In the genomic region with DNA sequence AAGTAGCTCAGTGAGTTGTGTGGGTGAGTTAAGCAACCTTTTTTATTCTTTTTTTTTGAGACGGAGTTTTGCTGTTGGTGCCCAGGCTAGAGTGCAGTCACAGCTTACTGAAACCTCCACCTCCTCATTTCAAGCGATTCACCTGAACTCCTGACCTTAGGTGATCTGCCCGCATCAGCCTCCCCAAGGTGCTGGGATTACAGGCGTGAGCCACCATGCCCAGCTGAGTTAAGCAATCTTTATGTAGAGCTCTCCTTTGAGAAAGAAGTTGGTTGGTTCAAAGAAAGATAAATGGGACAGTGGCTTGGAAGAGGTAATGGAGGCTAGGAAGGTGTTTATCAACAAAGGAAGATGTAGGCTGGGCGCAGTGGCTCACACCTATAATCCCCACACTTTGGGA, we compare ENCODE assay signal across 12 cellular contexts. TPM values are rescaled to one million over a fixed set of nuclear protein-coding genes. Genes with fewer than 3 reads are reported as not detected.
DNase-seq lines count a peak whose midpoint lies in the region; ATAC-seq, FAIRE-seq and TF ChIP-seq lines count a peak whose summit lies in the region.
"Had no signal": no experiment of that assay in that cellular context is flagged by ENCODE, and none has a peak within 500 bp of the region (broad histone marks: within the 10 kb centered on the region; RNA-seq: fewer than 3 reads in every experiment).

No MANE protein-coding gene starts in this region.

- no peak overlapping the region for H3K56ac ChIP-seq in H1 (replicated peaks; ENCODE audit: insufficient read length, low read depth, low read length)

- no TSS peak for BruUV-seq in PC-3 (replicated peaks; lab: Mats Ljungman, UMichigan)

- WGBS in H1 (ENCODE audit: extremely low coverage in 1 of 2, insufficient coverage in 1 of 2, insufficient read length in 1 of 2, insufficient replicate concordance in 2 of 2, low coverage in 1 of 2, low lambda C conversion rate in 2 of 2, missing lambda C conversion rate in 1 of 2), 2 experiments, result 65% methylated on average over 5 of the region's 5 CpGs; no CpG with 5 or more reads in 1 of the 2 experiments

- no peak overlapping the region for H2AK5ac ChIP-seq in H1 (ENCODE audit: low read depth, low read length)

- no peaks in the 10 kb centered on the region for H3K9me3 Mint-ChIP-seq in nephron
- no peaks in the 10 kb centered on the region for H3K9me3 Mint-ChIP-seq in CD4-positive, alpha-beta T cell

- H3K27me3 ChIP-seq in PC-3 (ENCODE audit: low read length) (no peaks in the 10 kb centered on the region), H1 (replicated peaks in 1 of 4; ENCODE audit: control insufficient read depth in 3 of 4, extremely low read depth in 1 of 4, insufficient read depth in 3 of 4, low read length in 3 of 4) (no peaks in the 10 kb centered on the region)
- H3K27me3 ChIP-seq in CD4-positive, alpha-beta T cell (ENCODE audit: control insufficient read depth, insufficient read depth, low read length), result no peaks in the 10 kb centered on the region

- H3K27ac ChIP-seq in PC-3 (ENCODE audit: low read length) (no peak overlapping the region), H1 (ENCODE audit: low read depth, low read length) (no peak overlapping the region)
- H3K27ac ChIP-seq in CD4-positive, alpha-beta T cell (ENCODE audit: low read depth, low read length), result no peak overlapping the region

- no peak overlapping the region for H3K18ac ChIP-seq in H1 (ENCODE audit: extremely low read depth, low read length)

- H3K4ac ChIP-seq in H1 (replicated peaks; ENCODE audit: insufficient read length, low read depth, low read length), result no peak overlapping the region

- H4K20me1 ChIP-seq in PC-3 (ENCODE audit: low read length), result 0 out of 2 replicates have a peak, but pooled peaks cover 13% of the 10 kb centered on the region
- H4K20me1 ChIP-seq in H1 (replicated peaks in 1 of 2; ENCODE audit: control insufficient read depth in 1 of 2, insufficient read depth in 2 of 2, low read length in 2 of 2), result peaks cover 31 to 35% of the 10 kb centered on the region in 2 experiments

- no peaks in the 10 kb centered on the region for H3K27me3 Mint-ChIP-seq in nephron (ENCODE audit: low read depth)
- no peaks in the 10 kb centered on the region for H3K27me3 Mint-ChIP-seq in CD4-positive, alpha-beta T cell

- H3K23ac ChIP-seq in H1 (ENCODE audit: insufficient read length), result no peak overlapping the region

- peak overlapping the region; percentile 14 to 57 (median 42) for H3K27ac Mint-ChIP-seq in nephron
- no peak overlapping the region for H3K27ac Mint-ChIP-seq in CD4-positive, alpha-beta T cell

- H3K9me3 ChIP-seq in PC-3 (ENCODE audit: low read length) (no peaks in the 10 kb centered on the region), H1 (ENCODE audit: insufficient read depth in 2 of 2, low read depth in 1 of 2, low read length in 1 of 2) (no peaks in the 10 kb centered on the region)
- no peaks in the 10 kb centered on the region for H3K9me3 ChIP-seq in CD4-positive, alpha-beta T cell (ENCODE audit: control insufficient read depth, low read length)

- H3K14ac ChIP-seq in H1 (ENCODE audit: insufficient read length), result no peak overlapping the region

- H3K4me1 ChIP-seq in PC-3 (ENCODE audit: insufficient read depth, low read length) (peaks cover 13% of the 10 kb centered on the region), H1 (replicated peaks in 1 of 4; ENCODE audit: control insufficient read depth in 3 of 4, insufficient read depth in 4 of 4, low read length in 3 of 4) (peaks cover 5 to 11% (median 8%) of the 10 kb centered on the region in 4 experiments)

- H3K9ac ChIP-seq in PC-3 (ENCODE audit: low read length) (no peak overlapping the region), H1 (replicated peaks in 1 of 4; ENCODE audit: extremely low read depth in 1 of 4, low read depth in 3 of 4, low read length in 3 of 4) (no peak overlapping the region)

- H3K36me3 Mint-ChIP-seq in nephron (ENCODE audit: low read depth), result peaks cover 26% of the 10 kb centered on the region
- H3K36me3 Mint-ChIP-seq in CD4-positive, alpha-beta T cell (ENCODE audit: low read depth), result peaks cover 41% of the 10 kb centered on the region

- no peak overlapping the region for H4K8ac ChIP-seq in H1 (ENCODE audit: extremely low read depth, insufficient read depth, low read length)

- no peak overlapping the region for H2BK5ac ChIP-seq in H1 (ENCODE audit: low read depth, low read length)

- H2AFZ ChIP-seq in PC-3 (ENCODE audit: low read length), result no peak overlapping the region
- H2AFZ ChIP-seq in H1 (ENCODE audit: low read length), result no peak overlapping the region

- H3K79me2 ChIP-seq in PC-3 (ENCODE audit: low read length) (peaks cover 62% of the 10 kb centered on the region), H1 (ENCODE audit: control insufficient read depth in 1 of 2, insufficient read depth in 2 of 2, low read length in 2 of 2) (peaks cover 51 to 82% of the 10 kb centered on the region in 2 experiments)

- H2BK20ac ChIP-seq in H1 (ENCODE audit: low read length), result no peak overlapping the region

- POLR2A ChIA-PET in PC-3 (lab: Charles Lee; ENCODE audit: unreplicated experiment), result no interaction called here
- POLR2A ChIA-PET in H1 (lab: Charles Lee; ENCODE audit: partially characterized antibody), result no interaction called here
- POLR2A ChIA-PET in CD4-positive, alpha-beta T cell (lab: Charles Lee), result interaction anchor here (0.7 kb wide), 1 partner anchor 37 kb away, joined by 3 read pairs; no protein-coding TSS in a partner anchor

- no peaks in the 10 kb centered on the region for H3K9me2 ChIP-seq in PC-3 (replicated peaks; ENCODE audit: low read length)

- H3K79me1 ChIP-seq in H1 (ENCODE audit: low read depth, low read length), result no peaks in the 10 kb centered on the region; the same call in 1 of the 2 replicates

- peak overlapping the region; percentile 91 for H3K4me3 ChIP-seq in GM12865 (ENCODE audit: low read depth, low read length)
- H3K4me3 ChIP-seq in PC-3 (ENCODE audit: low read length), result no peak overlapping the region
- H3K4me3 ChIP-seq in H1 (ENCODE audit: extremely low read depth in 1 of 4, insufficient read depth in 2 of 4, low read depth in 3 of 4, low read length in 4 of 4), result peak overlapping the region; percentile 16 to 97 (median 94); a peak in 6 of 8 replicates

- intact Hi-C loops in PC-3 (cut with micrococcal nuclease), result no loop called here
- intact Hi-C loops in CD4-positive, alpha-beta T cell (cut with DNase I, micrococcal nuclease), result loop anchor here in 1 of 2 experiments (2.0 kb wide), 1 partner anchor 126 kb away; no protein-coding TSS in a partner anchor

- H3K4me2 ChIP-seq in PC-3 (ENCODE audit: low read length) (peak overlapping the region; percentile 12; the same call in 1 of the 2 replicates), H1 (ENCODE audit: insufficient read depth in 1 of 2, low read depth in 2 of 2, low read length in 2 of 2) (peak overlapping the region; percentile 88 to 90)

- TF ChIP-seq EP300 in H1 (IDR thresholded peaks at IDR 0.05; ENCODE audit: borderline replicate concordance in 1 of 2, low read depth in 2 of 2, low read length in 2 of 2), result no peak

- no peak for DNase-seq in GM12865 (ENCODE audit: low read depth)
- no peak for DNase-seq in PC-3
- DNase-seq in H1 (ENCODE audit: low read depth in 1 of 2, low spot score in 2 of 2), result no peak
- no peak for DNase-seq in SKM-1 treated with dmso at 0.1 percent for 144 hours (lab: John Stamatoyannopoulos, UW; ENCODE audit: unreplicated experiment)
- DNase-seq in CD4-positive, alpha-beta T cell, result no peak
- DNase-seq in NCI-H2029 (lab: John Stamatoyannopoulos, UW), result no peak
- no peak for DNase-seq in UCSD-AML1 (lab: John Stamatoyannopoulos, UW; ENCODE audit: unreplicated experiment)
- DNase-seq: cerebellar nuclear complex, GOT3, NCI-H1436 treated with DMSO at 0.1 percent for 48 hours, RPMI8226 had no signal

- H3F3A ChIP-seq in PC-3 (ENCODE audit: low read length, unreplicated experiment), result no peaks in the 10 kb centered on the region

- peaks cover 41% of the 10 kb centered on the region for H3K4me1 Mint-ChIP-seq in nephron
- H3K4me1 Mint-ChIP-seq in CD4-positive, alpha-beta T cell (ENCODE audit: low read depth), result peaks cover 35% of the 10 kb centered on the region

- no peak for FAIRE-seq in H1 (lab: Jason Lieb, UNC)

- CTCF ChIA-PET in PC-3 (lab: Charles Lee), result interaction anchor here (0.7 kb wide), 1 partner anchor 12 kb away, joined by 4 read pairs; no protein-coding TSS in a partner anchor
- CTCF ChIA-PET in H1 (lab: Charles Lee; ENCODE audit: partially characterized antibody), result interaction anchor here (0.6 to 3.2 kb wide), 5 partner anchors 14 to 199 kb away, joined by 3 to 10 read pairs (median 8); no protein-coding TSS in a partner anchor
- CTCF ChIA-PET in CD4-positive, alpha-beta T cell (lab: Charles Lee), result no interaction called here

- TF ChIP-seq CTCF in GM12865 (IDR thresholded peaks at IDR 0.05; ENCODE audit: insufficient read depth, low read depth, low read length, missing control alignments), result no peak
- no peak for TF ChIP-seq CTCF in PC-3 (conservative IDR thresholded peaks at IDR 0.05; ENCODE audit: low read depth, low read length)
- TF ChIP-seq CTCF in H1 (IDR thresholded peaks at IDR 0.05; ENCODE audit: control extremely low read depth in 1 of 3, insufficient read depth in 1 of 3, low read depth in 1 of 3, low read length in 3 of 3), result no peak
- TF ChIP-seq CTCF in nephron (IDR thresholded peaks at IDR 0.05; ENCODE audit: unreplicated experiment in 3 of 3), result no peak
- no peak for TF ChIP-seq CTCF in CD4-positive, alpha-beta T cell (IDR thresholded peaks at IDR 0.05)

- peaks cover 3% of the 10 kb centered on the region for H3K23me2 ChIP-seq in H1 (ENCODE audit: low read depth, low read length)

- ATAC-seq in PC-3, result no peak
- ATAC-seq in CD4-positive, alpha-beta T cell (ENCODE audit: poor library complexity), result no peak

- TF ChIP-seq RAD21 in H1 (IDR thresholded peaks at IDR 0.05 in 1 of 2, conservative IDR thresholded peaks at IDR 0.05 in 1 of 2; ENCODE audit: low read depth in 2 of 2, low read length in 2 of 2), result no peak

- H2BK12ac ChIP-seq in H1 (ENCODE audit: low read depth, low read length), result no peak overlapping the region

- no peak overlapping the region for H4K5ac ChIP-seq in H1 (ENCODE audit: insufficient read length, low read depth, low read length)

- H3K36me3 ChIP-seq in PC-3 (ENCODE audit: low read depth, low read length) (peaks cover 21% of the 10 kb centered on the region), H1 (ENCODE audit: control insufficient read depth in 2 of 4, insufficient read depth in 4 of 4, low read length in 3 of 4) (peaks cover 0 to 51% (median 12%) of the 10 kb centered on the region in 4 experiments; a peak in 5 of 8 replicates)

- H2BK15ac ChIP-seq in H1 (ENCODE audit: low read length), result no peak overlapping the region

- TF ChIP-seq POLR2A in H1 (IDR thresholded peaks at IDR 0.05; ENCODE audit: control extremely low read depth in 1 of 2, low read depth in 2 of 2, low read length in 2 of 2), result no peak

- peak overlapping the region; percentile 73 to 75 (median 74) for H3K4me3 Mint-ChIP-seq in nephron
- H3K4me3 Mint-ChIP-seq in CD4-positive, alpha-beta T cell, result no peak overlapping the region

- no peak overlapping the region for H2BK120ac ChIP-seq in H1 (replicated peaks; ENCODE audit: low read depth, low read length)

- H4K91ac ChIP-seq in H1 (replicated peaks; ENCODE audit: insufficient read length, low read length), result no peak overlapping the region

RNA-seq across cellular contexts. Expression of a gene that starts 3.2 kb away (rescaled TPM):
- total RNA-seq in PC-3 (2014; rRNA removed), result 30.5 and 37.6 TPM in 2 replicates
- total RNA-seq in H1 (2021; fragmentation: NEBNext Ultra II Directional; extraction: Animal tissue kit (Norgen Biotek cat#: 25700)), result 105 and 109 TPM in 2 replicates
- 50.6 and 79.8 TPM in 2 replicates for polyA plus RNA-seq in H1 (2011; rRNA removed)
- 73.4 TPM for polyA plus RNA-seq in H1 (2011; cell fraction: cytosol; rRNA removed)
- 25.7 TPM for polyA plus RNA-seq in H1 (2011; cell fraction: nucleus; rRNA removed)
- 39.1 to 77.9 TPM (median 42.7 TPM) in 4 replicates for polyA plus RNA-seq in H1 (2012, experiment 1 of 2)
- polyA plus RNA-seq in H1 (2012, experiment 2 of 2), result 11.6 TPM
- polyA plus RNA-seq in H1 (2013, experiment 1 of 2), result 238 TPM
- 309 TPM for polyA plus RNA-seq in H1 (2013, experiment 2 of 2)
- polyA minus RNA-seq in H1 (2011; rRNA and poly(A)+ RNA removed), result 40.2 and 47.0 TPM in 2 replicates
- polyA minus RNA-seq in H1 (2011; cell fraction: cytosol; rRNA and poly(A)+ RNA removed), result 51.2 TPM
- 29.2 TPM for polyA minus RNA-seq in H1 (2011; cell fraction: nucleus; rRNA and poly(A)+ RNA removed)
- 10 to 100 TPM; 13.3 to 15.1 TPM for total RNA-seq in CD4-positive, alpha-beta T cell

RNA-seq across cellular contexts. Expression of a gene that starts 48.1 kb away (rescaled TPM):
- 15.4 and 15.5 TPM in 2 replicates for total RNA-seq in PC-3 (2014; rRNA removed)
- total RNA-seq in H1 (2021; fragmentation: NEBNext Ultra II Directional; extraction: Animal tissue kit (Norgen Biotek cat#: 25700)), result 9.4 and 11.9 TPM in 2 replicates
- 9.3 and 10.2 TPM in 2 replicates for polyA plus RNA-seq in H1 (2011; rRNA removed)
- polyA plus RNA-seq in H1 (2011; cell fraction: cytosol; rRNA removed), result 14.4 TPM
- polyA plus RNA-seq in H1 (2011; cell fraction: nucleus; rRNA removed), result 7.4 TPM
- 15.6 to 21.4 TPM (median 18.7 TPM) in 4 replicates for polyA plus RNA-seq in H1 (2012, experiment 1 of 2)
- 2.8 TPM for polyA plus RNA-seq in H1 (2012, experiment 2 of 2)
- 19.9 TPM for polyA plus RNA-seq in H1 (2013, experiment 1 of 2)
- 21.7 TPM for polyA plus RNA-seq in H1 (2013, experiment 2 of 2)
- 14.9 and 18.8 TPM in 2 replicates for polyA minus RNA-seq in H1 (2011; rRNA and poly(A)+ RNA removed)
- polyA minus RNA-seq in H1 (2011; cell fraction: cytosol; rRNA and poly(A)+ RNA removed), result 7.9 TPM
- polyA minus RNA-seq in H1 (2011; cell fraction: nucleus; rRNA and poly(A)+ RNA removed), result 4.1 TPM
- not detected for total RNA-seq in CD4-positive, alpha-beta T cell

Comparison
In these comparisons a context has a peak if more than half of its experiments do, and no peak if none do; other contexts are left out.
1. RNA of a gene that starts 48.1 kb away (total RNA-seq): 15.4 to 15.5 TPM in PC-3 and 9.4 to 11.9 TPM in H1; not detected in CD4-positive, alpha-beta T cell; every median in the first group is over 10 times any median in the second.